ENCODE assay signal across 9 cellular contexts in genomic region chr11:19679952-19680823, GRCh38. TPM values are rescaled to one million over a fixed set of nuclear protein-coding genes. Genes with fewer than 3 reads are reported as not detected.
A peak's percentile ranks its signal among the peaks of the same experiment; 100 is the strongest.
DNase-seq lines count a peak whose midpoint lies in the region; FAIRE-seq and TF ChIP-seq lines count a peak whose summit lies in the region.
"Had no signal": no experiment of that assay in that cellular context is flagged by ENCODE, and none has a peak within 500 bp of the region (broad histone marks: within the 10 kb centered on the region; RNA-seq: fewer than 3 reads in every experiment).

No MANE protein-coding gene starts in this region.

- H3K4me1 Mint-ChIP-seq in endothelial cell (ENCODE audit: unreplicated experiment), result peaks cover 32% of the 10 kb centered on the region
- H3K4me1 Mint-ChIP-seq in activated naive CD4-positive, alpha-beta T cell treated with anti-CD3 and anti-CD28 coated beads, Interleukin-2, amount 10 ng/mL, durations not matched to agents 7 days and 5 days, result peaks cover under 1% of the 10 kb centered on the region
- H3K4me1 Mint-ChIP-seq in activated T-helper 2 cell treated with anti-CD3 and anti-CD28 coated beads, Interferon-gamma antibody, Interleukin-2, Interleukin-4, amounts not matched to agents 10 μg/mL and 5 μg/mL and 100 μg/mL, durations not matched to agents 14 hours and 24 hours and 36 hours (ENCODE audit: low read depth), result no peaks in the 10 kb centered on the region

- no peak overlapping the region for H3K4me3 ChIP-seq in mesendoderm (ENCODE audit: low read length)
- H3K4me3 ChIP-seq: BLaER1 had no signal

- H2BK15ac ChIP-seq in mesendoderm (replicated peaks; ENCODE audit: low read depth), result no peak overlapping the region

- H3K27me3 Mint-ChIP-seq in endothelial cell (ENCODE audit: unreplicated experiment), result peaks cover 5% of the 10 kb centered on the region
- H3K27me3 Mint-ChIP-seq in activated naive CD4-positive, alpha-beta T cell treated with anti-CD3 and anti-CD28 coated beads, Interleukin-2, amount 10 ng/mL, durations not matched to agents 7 days and 5 days, result peaks cover 11% of the 10 kb centered on the region
- H3K27me3 Mint-ChIP-seq in activated T-helper 2 cell treated with anti-CD3 and anti-CD28 coated beads, Interferon-gamma antibody, Interleukin-2, Interleukin-4, amounts not matched to agents 10 μg/mL and 5 μg/mL and 100 μg/mL, durations not matched to agents 14 hours and 24 hours and 36 hours (ENCODE audit: low read depth), result no peaks in the 10 kb centered on the region

- H3K4me2 ChIP-seq in mesendoderm (ENCODE audit: low read length), result no peak overlapping the region
- H3K4me2 ChIP-seq: BLaER1 had no signal

- DNase-seq in NCI-H2227 (lab: John Stamatoyannopoulos, UW; ENCODE audit: unreplicated experiment) (peak; percentile 39), NCI-H2227 treated with DMSO at 0.1 percent for 48 hours (lab: John Stamatoyannopoulos, UW) (no peak), endothelial cell (ENCODE audit: low spot score) (no peak), mesendoderm (peak; percentile 84), urothelium cell line (ENCODE audit: low spot score) (peak; percentile 92), COR-L47 (lab: John Stamatoyannopoulos, UW) (no peak)
- DNase-seq in activated naive CD4-positive, alpha-beta T cell treated with anti-CD3 and anti-CD28 coated beads, Interleukin-2, amount 10 ng/mL, durations not matched to agents 7 days and 5 days, result no peak
- DNase-seq in activated T-helper 2 cell treated with anti-CD3 and anti-CD28 coated beads, Interferon-gamma antibody, Interleukin-2, Interleukin-4, amounts not matched to agents 10 μg/mL and 5 μg/mL and 100 μg/mL, durations not matched to agents 14 hours and 24 hours and 36 hours (ENCODE audit: low spot score), result no peak

- no peak overlapping the region for H2AK5ac ChIP-seq in mesendoderm (ENCODE audit: low read length)

- no peak overlapping the region for H3K9ac ChIP-seq in mesendoderm (ENCODE audit: low read length)
- H3K9ac ChIP-seq: BLaER1 had no signal

- no peak overlapping the region for H3K18ac ChIP-seq in mesendoderm (ENCODE audit: low read length)

- CTCF ChIA-PET in activated naive CD4-positive, alpha-beta T cell treated with anti-CD3 and anti-CD28 coated beads, Interleukin-2, amount 10 ng/mL, durations not matched to agents 7 days and 5 days (lab: Charles Lee), result no interaction called here

- H3K79me1 ChIP-seq in mesendoderm (ENCODE audit: low read length), result no peaks in the 10 kb centered on the region

- TF ChIP-seq CTCF in endothelial cell (IDR thresholded peaks at IDR 0.05; ENCODE audit: unreplicated experiment), result no peak

- H3K27ac Mint-ChIP-seq in endothelial cell (ENCODE audit: unreplicated experiment), result peak overlapping the region; percentile 61
- H3K27ac Mint-ChIP-seq in activated naive CD4-positive, alpha-beta T cell treated with anti-CD3 and anti-CD28 coated beads, Interleukin-2, amount 10 ng/mL, durations not matched to agents 7 days and 5 days, result no peak overlapping the region
- no peak overlapping the region for H3K27ac Mint-ChIP-seq in activated T-helper 2 cell treated with anti-CD3 and anti-CD28 coated beads, Interferon-gamma antibody, Interleukin-2, Interleukin-4, amounts not matched to agents 10 μg/mL and 5 μg/mL and 100 μg/mL, durations not matched to agents 14 hours and 24 hours and 36 hours

- H2BK5ac ChIP-seq in mesendoderm (ENCODE audit: low read length), result no peak overlapping the region

- H3K36me3 ChIP-seq in mesendoderm (ENCODE audit: control insufficient read depth, insufficient read depth, low read length), result no peaks in the 10 kb centered on the region
- H3K36me3 ChIP-seq: BLaER1 had no signal

- peak overlapping the region; percentile 27 for H3K56ac ChIP-seq in mesendoderm (ENCODE audit: low read length)

- no CpG with 5 or more reads among the region's 12 CpGs for WGBS in mesendoderm (ENCODE audit: extremely low coverage, insufficient coverage, low lambda C conversion rate)

- H4K8ac ChIP-seq in mesendoderm (ENCODE audit: low read depth, low read length), result no peak overlapping the region

- no peaks in the 10 kb centered on the region for H3K9me3 Mint-ChIP-seq in endothelial cell (ENCODE audit: unreplicated experiment)
- H3K9me3 Mint-ChIP-seq in activated naive CD4-positive, alpha-beta T cell treated with anti-CD3 and anti-CD28 coated beads, Interleukin-2, amount 10 ng/mL, durations not matched to agents 7 days and 5 days, result no peaks in the 10 kb centered on the region
- H3K9me3 Mint-ChIP-seq in activated T-helper 2 cell treated with anti-CD3 and anti-CD28 coated beads, Interferon-gamma antibody, Interleukin-2, Interleukin-4, amounts not matched to agents 10 μg/mL and 5 μg/mL and 100 μg/mL, durations not matched to agents 14 hours and 24 hours and 36 hours, result no peaks in the 10 kb centered on the region

- intact Hi-C loops in activated T-helper 2 cell treated with anti-CD3 and anti-CD28 coated beads, Interferon-gamma antibody, Interleukin-2, Interleukin-4, amounts not matched to agents 10 μg/mL and 5 μg/mL and 100 μg/mL, durations not matched to agents 14 hours and 24 hours and 36 hours (cut with micrococcal nuclease), result no loop called here

- H3K27ac ChIP-seq in mesendoderm (ENCODE audit: low read depth, low read length), result no peak overlapping the region
- H3K27ac ChIP-seq: BLaER1 had no signal

- H3K4me1 ChIP-seq in mesendoderm (ENCODE audit: control insufficient read depth, low read depth, low read length), result no peaks in the 10 kb centered on the region

- no peak overlapping the region for H3K23ac ChIP-seq in mesendoderm (ENCODE audit: low read length)

- no peak overlapping the region for H2BK120ac ChIP-seq in mesendoderm (ENCODE audit: low read depth, low read length)

- no peak overlapping the region for H3K4me3 Mint-ChIP-seq in endothelial cell (ENCODE audit: unreplicated experiment)
- H3K4me3 Mint-ChIP-seq in activated naive CD4-positive, alpha-beta T cell treated with anti-CD3 and anti-CD28 coated beads, Interleukin-2, amount 10 ng/mL, durations not matched to agents 7 days and 5 days, result no peak overlapping the region
- no peak overlapping the region for H3K4me3 Mint-ChIP-seq in activated T-helper 2 cell treated with anti-CD3 and anti-CD28 coated beads, Interferon-gamma antibody, Interleukin-2, Interleukin-4, amounts not matched to agents 10 μg/mL and 5 μg/mL and 100 μg/mL, durations not matched to agents 14 hours and 24 hours and 36 hours (ENCODE audit: low read depth)

- H3K27me3 ChIP-seq in mesendoderm (ENCODE audit: insufficient read depth, low read length, poor library complexity), result no peaks in the 10 kb centered on the region
- H3K27me3 ChIP-seq: BLaER1 had no signal

- H4K5ac ChIP-seq in mesendoderm (ENCODE audit: low read length), result no peak overlapping the region

- H3K36me3 Mint-ChIP-seq in endothelial cell (ENCODE audit: low read depth, unreplicated experiment), result no peaks in the 10 kb centered on the region
- no peaks in the 10 kb centered on the region for H3K36me3 Mint-ChIP-seq in activated naive CD4-positive, alpha-beta T cell treated with anti-CD3 and anti-CD28 coated beads, Interleukin-2, amount 10 ng/mL, durations not matched to agents 7 days and 5 days
- no peaks in the 10 kb centered on the region for H3K36me3 Mint-ChIP-seq in activated T-helper 2 cell treated with anti-CD3 and anti-CD28 coated beads, Interferon-gamma antibody, Interleukin-2, Interleukin-4, amounts not matched to agents 10 μg/mL and 5 μg/mL and 100 μg/mL, durations not matched to agents 14 hours and 24 hours and 36 hours (ENCODE audit: low read depth)

- no peak overlapping the region for H3K4ac ChIP-seq in mesendoderm (ENCODE audit: low read depth, low read length)

- H3K79me2 ChIP-seq in mesendoderm (ENCODE audit: control insufficient read depth, insufficient read depth, low read length), result no peaks in the 10 kb centered on the region

- peak; percentile 81 for FAIRE-seq in urothelium cell line (lab: Jason Lieb, UNC)

RNA-seq across cellular contexts. Expression of gene NAV2, which starts 32.4 kb away (rescaled TPM):
- total RNA-seq in endothelial cell (ENCODE audit: unreplicated experiment), result 15.6 TPM
- 41.5 TPM for polyA plus RNA-seq in mesendoderm (2013, experiment 1 of 2)
- polyA plus RNA-seq in mesendoderm (2013, experiment 2 of 2), result 43.4 TPM
- total RNA-seq in activated T-helper 2 cell treated with anti-CD3 and anti-CD28 coated beads, Interferon-gamma antibody, Interleukin-2, Interleukin-4, amounts not matched to agents 10 μg/mL and 5 μg/mL and 100 μg/mL, durations not matched to agents 14 hours and 24 hours and 36 hours, result 0.02 and 0.39 TPM in 2 replicates

Comparison
In these comparisons a context has a peak if more than half of its experiments do, and no peak if none do; other contexts are left out.
1. DNase-seq: peak in NCI-H2227 (single experiment), mesendoderm (single experiment) and urothelium cell line (single experiment); none in NCI-H2227 treated with DMSO at 0.1 percent for 48 hours (single experiment), endothelial cell (single experiment), activated naive CD4-positive, alpha-beta T cell treated with anti-CD3 and anti-CD28 coated beads, Interleukin-2, amount 10 ng/mL, durations not matched to agents 7 days and 5 days (single experiment), COR-L47 (single experiment) and activated T-helper 2 cell treated with anti-CD3 and anti-CD28 coated beads, Interferon-gamma antibody, Interleukin-2, Interleukin-4, amounts not matched to agents 10 μg/mL and 5 μg/mL and 100 μg/mL, durations not matched to agents 14 hours and 24 hours and 36 hours (single experiment).
2. RNA of gene NAV2, which starts 32.4 kb away (total RNA-seq): 15.6 TPM in endothelial cell (single experiment); 0.02 to 0.39 TPM in activated T-helper 2 cell treated with anti-CD3 and anti-CD28 coated beads, Interferon-gamma antibody, Interleukin-2, Interleukin-4, amounts not matched to agents 10 μg/mL and 5 μg/mL and 100 μg/mL, durations not matched to agents 14 hours and 24 hours and 36 hours; every median in the first group is over 10 times any median in the second.